ENCODE assay signal across 8 cellular contexts in the genomic region with DNA sequence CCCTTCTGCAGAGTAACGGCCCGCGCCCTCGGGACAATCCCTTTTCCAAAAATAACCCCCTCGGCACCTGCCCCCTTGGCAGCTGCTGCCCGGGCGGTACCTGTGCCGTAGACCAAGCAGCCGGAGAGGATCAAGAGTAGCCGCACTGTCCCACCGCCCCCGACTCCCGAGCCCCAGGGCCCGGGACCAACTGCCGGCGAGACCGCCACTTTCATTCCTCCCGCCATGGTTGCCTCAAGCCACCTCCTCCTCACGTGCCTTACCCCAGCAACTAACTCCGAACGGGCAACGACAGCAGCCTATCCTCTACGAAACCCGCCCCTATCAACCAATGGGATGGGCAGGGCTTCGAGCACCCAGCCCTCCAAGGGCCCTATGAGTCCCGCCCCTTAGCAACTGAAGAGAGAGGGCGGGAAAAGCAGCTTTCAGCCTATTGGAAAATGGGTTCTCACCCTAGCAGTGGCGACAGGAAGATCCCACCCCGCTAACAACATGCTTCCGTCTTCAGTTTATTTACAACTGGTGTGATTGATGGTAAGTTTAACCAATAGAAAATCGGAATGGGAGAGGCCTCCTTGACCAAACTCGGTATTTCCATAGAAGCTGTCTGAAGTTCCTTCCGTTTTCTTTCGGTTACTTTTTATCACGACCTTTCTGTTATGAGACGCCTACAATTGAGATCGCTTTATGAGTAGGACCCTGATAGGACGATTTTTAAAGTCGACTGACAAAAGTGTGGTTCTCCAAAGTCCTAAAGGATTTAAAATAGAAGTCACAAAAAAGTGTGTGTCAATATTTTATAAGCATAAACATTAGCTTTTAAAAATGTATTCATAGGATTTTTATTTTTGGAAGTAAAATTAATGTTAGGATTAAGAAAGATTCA. TPM values are rescaled to one million over a fixed set of nuclear protein-coding genes. Genes with fewer than 3 reads are reported as not detected.
A peak's percentile ranks its signal among the peaks of the same experiment; 100 is the strongest.
DNase-seq lines count a peak whose midpoint lies in the region; ATAC-seq and TF ChIP-seq lines count a peak whose summit lies in the region.

A gene with protein sequence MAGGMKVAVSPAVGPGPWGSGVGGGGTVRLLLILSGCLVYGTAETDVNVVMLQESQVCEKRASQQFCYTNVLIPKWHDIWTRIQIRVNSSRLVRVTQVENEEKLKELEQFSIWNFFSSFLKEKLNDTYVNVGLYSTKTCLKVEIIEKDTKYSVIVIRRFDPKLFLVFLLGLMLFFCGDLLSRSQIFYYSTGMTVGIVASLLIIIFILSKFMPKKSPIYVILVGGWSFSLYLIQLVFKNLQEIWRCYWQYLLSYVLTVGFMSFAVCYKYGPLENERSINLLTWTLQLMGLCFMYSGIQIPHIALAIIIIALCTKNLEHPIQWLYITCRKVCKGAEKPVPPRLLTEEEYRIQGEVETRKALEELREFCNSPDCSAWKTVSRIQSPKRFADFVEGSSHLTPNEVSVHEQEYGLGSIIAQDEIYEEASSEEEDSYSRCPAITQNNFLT (minus strand): TSS at position 273 of the 886 bp plus-strand sequence. CDS start 46 bp downstream, at position 227.

- peaks cover 5% of the 10 kb centered on the region for H3K4me1 ChIP-seq in hepatocyte (ENCODE audit: insufficient read depth)

- no peak for TF ChIP-seq CTCF in hepatocyte (IDR thresholded peaks at IDR 0.05; ENCODE audit: poor library complexity)

- peak within 1 kb of the TSS; percentile 80 for H3K27ac ChIP-seq in hepatocyte

- peak within 1 kb of the TSS; percentile 23 for H2AFZ ChIP-seq in hepatocyte

- ATAC-seq in GM18508 (IDR thresholded peaks at IDR 0.05; ENCODE audit: insufficient read depth, unreplicated experiment): peak; percentile 92
- ATAC-seq in HG03025 (IDR thresholded peaks at IDR 0.05; ENCODE audit: low FRiP score, unreplicated experiment): peak; percentile 98

- H3K4me2 ChIP-seq in hepatocyte: peak within 1 kb of the TSS; percentile 85

- H3K4me3 ChIP-seq in hepatocyte: peak within 1 kb of the TSS; percentile 40

- no peaks in the 10 kb centered on the region for H3K27me3 ChIP-seq in hepatocyte

- 2% methylated on average over 38 of the region's 39 CpGs for WGBS in hepatocyte (ENCODE audit: low lambda C conversion rate, missing lambda C conversion rate)

- no peaks in the 10 kb centered on the region for H4K20me1 ChIP-seq in hepatocyte (ENCODE audit: insufficient read depth, poor library complexity, severe bottlenecking)

- no peaks in the 10 kb centered on the region for H3K36me3 ChIP-seq in hepatocyte (replicated peaks; ENCODE audit: insufficient read depth, low read depth)

- no peaks in the 10 kb centered on the region for H3K9me3 ChIP-seq in hepatocyte (ENCODE audit: low read depth)

- DNase-seq in NCI-H2081 (lab: John Stamatoyannopoulos, UW): peak; percentile 99 to 100
- peak; percentile 98 for DNase-seq in T1000 (lab: John Stamatoyannopoulos, UW)
- peak; percentile 100 for DNase-seq in astrocyte of the hippocampus (ENCODE audit: low read depth, low spot score)
- DNase-seq in hepatocyte (ENCODE audit: low spot score): peak; percentile 99
- peak; percentile 95 for DNase-seq in retina
- DNase-seq in cortex of kidney (lab: John Stamatoyannopoulos, UW): no peak

- H3K79me2 ChIP-seq in hepatocyte: peaks cover 33% of the 10 kb centered on the region

- no peaks in the 10 kb centered on the region for H3K9me2 ChIP-seq in hepatocyte (replicated peaks; ENCODE audit: insufficient read depth)

RNA-seq across cellular contexts. Expression of the gene that starts here (rescaled TPM):
- 8.3 and 9.3 TPM in 2 replicates for total RNA-seq in hepatocyte
- polyA plus RNA-seq in hepatocyte: 3.0 and 6.2 TPM in 2 replicates
